Comparison of ENCODE assay signal across 14 cellular contexts in the genomic region with DNA sequence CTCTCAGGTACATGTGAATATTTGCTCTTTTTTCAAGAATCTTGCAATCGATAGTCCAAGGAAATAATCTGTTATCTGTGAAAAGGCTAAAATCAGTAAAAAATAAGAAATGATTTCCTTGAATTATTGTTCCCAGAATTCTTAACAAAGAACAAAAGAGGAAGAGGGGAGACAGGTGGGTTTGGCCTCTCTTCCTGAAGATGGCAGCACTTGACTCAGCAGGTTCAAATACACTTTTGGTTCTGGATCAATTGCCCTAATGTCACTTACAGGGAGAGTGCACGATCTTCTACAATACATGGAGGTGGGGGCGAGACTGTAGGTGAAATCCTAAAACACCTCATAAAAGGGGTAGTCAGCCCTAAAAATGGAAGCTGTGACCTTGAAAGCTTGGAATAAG.
"Had no signal": no experiment of that assay in that cellular context is flagged by ENCODE, and none has a peak within 500 bp of the region (broad histone marks: within the 10 kb centered on the region; RNA-seq: fewer than 3 reads in every experiment).

No MANE protein-coding gene starts in this region.

- ATAC-seq: activated T-helper 17 cell treated with anti-CD3 and anti-CD28 coated beads, Interleukin-2, amount 50 U/mL, for 72 hours; esophagus mucosa; left ventricle myocardium superior; natural killer cell; stimulated activated naive B cell treated with anti-CD40 and anti-IgM and Interleukin-4, amounts not matched to agents 10 μg/mL and 1 μg/mL and 100 μg/mL, for 72 hours had no signal

- H3K4me3 ChIP-seq: thyroid gland had no signal

- H3K27ac ChIP-seq: thyroid gland had no signal

- H3K4me3 Mint-ChIP-seq: activated naive CD4-positive, alpha-beta T cell treated with anti-CD3 and anti-CD28 coated beads, Interleukin-2, amount 50 U/mL, for 24 hours; activated T-helper 17 cell treated with anti-CD3 and anti-CD28 coated beads, Interleukin-2, amount 50 U/mL, for 72 hours; natural killer cell; stimulated activated naive B cell treated with anti-CD40 and anti-IgM and Interleukin-4, amounts not matched to agents 10 μg/mL and 1 μg/mL and 100 μg/mL, for 72 hours had no signal

- H3K36me3 Mint-ChIP-seq: activated naive CD4-positive, alpha-beta T cell treated with anti-CD3 and anti-CD28 coated beads, Interleukin-2, amount 50 U/mL, for 24 hours; natural killer cell; stimulated activated naive B cell treated with anti-CD40 and anti-IgM and Interleukin-4, amounts not matched to agents 10 μg/mL and 1 μg/mL and 100 μg/mL, for 72 hours had no signal

- H3K9me3 ChIP-seq: thyroid gland had no signal

- H3K4me1 Mint-ChIP-seq: activated naive CD4-positive, alpha-beta T cell treated with anti-CD3 and anti-CD28 coated beads, Interleukin-2, amount 50 U/mL, for 24 hours; activated T-helper 17 cell treated with anti-CD3 and anti-CD28 coated beads, Interleukin-2, amount 50 U/mL, for 72 hours had no signal

- H3K4me1 ChIP-seq: thyroid gland had no signal

- H3K36me3 ChIP-seq: thyroid gland had no signal

- H3K9me3 Mint-ChIP-seq: activated naive CD4-positive, alpha-beta T cell treated with anti-CD3 and anti-CD28 coated beads, Interleukin-2, amount 50 U/mL, for 24 hours; activated T-helper 17 cell treated with anti-CD3 and anti-CD28 coated beads, Interleukin-2, amount 50 U/mL, for 72 hours had no signal

- H3K27ac Mint-ChIP-seq: activated naive CD4-positive, alpha-beta T cell treated with anti-CD3 and anti-CD28 coated beads, Interleukin-2, amount 50 U/mL, for 24 hours; activated T-helper 17 cell treated with anti-CD3 and anti-CD28 coated beads, Interleukin-2, amount 50 U/mL, for 72 hours; natural killer cell; stimulated activated naive B cell treated with anti-CD40 and anti-IgM and Interleukin-4, amounts not matched to agents 10 μg/mL and 1 μg/mL and 100 μg/mL, for 72 hours had no signal

- H3K27me3 ChIP-seq: thyroid gland had no signal

- DNase-seq: activated CD4-positive, alpha-beta T cell treated with anti-CD3 and anti-CD28 coated beads for 1 hour; activated CD4-positive, alpha-beta T cell treated with anti-CD3 and anti-CD28 coated beads, Interleukin-2, amount 50 U/mL, for 4 hours; left ventricle myocardium superior; mesenchymal stem cell; natural killer cell; retina; stimulated activated CD4-positive, alpha-beta T cell treated with anti-CD3 and anti-CD28 coated beads, Interleukin-15, amount 100 ng/mL, for 24 hours; stimulated activated CD4-positive, alpha-beta T cell treated with anti-CD3 and anti-CD28 coated beads, Interleukin-4, amount 100 ng/mL, for 1 hour; stimulated activated naive B cell treated with anti-CD40 and anti-IgM and Interleukin-4, amounts not matched to agents 10 μg/mL and 1 μg/mL and 100 μg/mL, for 72 hours; T-helper 9 cell; thyroid gland had no signal
